In genomic region chr7:12490105-12490688, GRCh38 we compare ENCODE assay signal across 8 cellular contexts.
DNase-seq lines count a peak whose midpoint lies in the region; ATAC-seq and TF ChIP-seq lines count a peak whose summit lies in the region.

No MANE protein-coding gene starts in this region.

- H3K9me3 ChIP-seq in ascending aorta = no peaks in the 10 kb centered on the region

- no peak overlapping the region for H3K4me3 ChIP-seq in AG10803 (ENCODE audit: low read length)
- H3K4me3 ChIP-seq in ascending aorta = no peak overlapping the region

- ATAC-seq in GM18519 (IDR thresholded peaks at IDR 0.05; ENCODE audit: low FRiP score, unreplicated experiment) = peak; percentile 71
- peak; percentile 83 for ATAC-seq in HG02981 (IDR thresholded peaks at IDR 0.05; ENCODE audit: unreplicated experiment)
- ATAC-seq in left lobe of liver = peak; percentile 72
- ATAC-seq in HG03095 (IDR thresholded peaks at IDR 0.05; ENCODE audit: unreplicated experiment) = no peak
- no peak for ATAC-seq in GM19328 (IDR thresholded peaks at IDR 0.05; ENCODE audit: unreplicated experiment)

- H3K36me3 ChIP-seq in ascending aorta = no peaks in the 10 kb centered on the region

- DNase-seq in AG10803 (ENCODE audit: low read depth) = peak; percentile 22
- peak; percentile 71 for DNase-seq in NCI-H2107 treated with DMSO at 0.1 percent for 48 hours (lab: John Stamatoyannopoulos, UW; ENCODE audit: unreplicated experiment)
- no peak for DNase-seq in ascending aorta (ENCODE audit: low spot score in 2 of 2)
- DNase-seq in left lobe of liver (ENCODE audit: low spot score) = no peak

- TF ChIP-seq CTCF in AG10803 (conservative IDR thresholded peaks at IDR 0.05; ENCODE audit: low read length) (peak; percentile 59), ascending aorta (IDR thresholded peaks at IDR 0.05) (peak in 2 of 3 experiments; percentile 8 to 13)

- no peak overlapping the region for H3K27ac ChIP-seq in ascending aorta

- no peaks in the 10 kb centered on the region for H3K27me3 ChIP-seq in ascending aorta

- intact Hi-C loops in ascending aorta (cut with DNase I) = no loop called here

- no peaks in the 10 kb centered on the region for H3K4me1 ChIP-seq in ascending aorta

Comparison
In these comparisons a context has a peak if more than half of its experiments do, and no peak if none do; other contexts are left out.
1. DNase-seq: peak in AG10803 (single experiment) and NCI-H2107 treated with DMSO at 0.1 percent for 48 hours (single experiment); none in ascending aorta (0 of 2) and left lobe of liver (single experiment).
2. ATAC-seq: peak in GM18519 (single experiment), HG02981 (single experiment) and left lobe of liver (single experiment); none in HG03095 (single experiment) and GM19328 (single experiment).